Comparison of ENCODE assay signal across 30 cellular contexts in genomic region chr4:82458729-82459128, GRCh38. TPM values are rescaled to one million over a fixed set of nuclear protein-coding genes. Genes with fewer than 3 reads are reported as not detected.
DNase-seq lines count a peak whose midpoint lies in the region; ATAC-seq and TF ChIP-seq lines count a peak whose summit lies in the region.
"Had no signal": no experiment of that assay in that cellular context is flagged by ENCODE, and none has a peak within 500 bp of the region (broad histone marks: within the 10 kb centered on the region; RNA-seq: fewer than 3 reads in every experiment).

No MANE protein-coding gene starts in this region.

- no peak overlapping the region for H3K4me3 Mint-ChIP-seq in activated CD4-positive, alpha-beta memory T cell treated with anti-CD3 and anti-CD28 coated beads for 36 hours
- H3K4me3 Mint-ChIP-seq in activated CD4-positive, alpha-beta memory T cell treated with anti-CD3 and anti-CD28 coated beads, Interleukin-2, amount 10 ng/mL, durations not matched to agents 7 days and 5 days = no peak overlapping the region
- no peak overlapping the region for H3K4me3 Mint-ChIP-seq in nephron progenitor cell
- H3K4me3 Mint-ChIP-seq: activated CD4-positive, alpha-beta T cell treated with anti-CD3 and anti-CD28 coated beads, Interleukin-2, amount 10 ng/mL, durations not matched to agents 7 days and 5 days; activated T-helper 1 cell treated with anti-CD3 and anti-CD28 coated beads, Interleukin-12 subunit alpha, Interleukin-12 subunit beta, Interleukin-2, Interleukin-4 antibody, amounts not matched to agents 30 ng/mL and 10 ng/mL and 1 ng/mL, durations not matched to agents 14 hours and 24 hours and 36 hours; CD4-positive, alpha-beta T cell had no signal

- no peak for DNase-seq in activated CD4-positive, alpha-beta memory T cell treated with anti-CD3 and anti-CD28 coated beads for 36 hours
- no peak for DNase-seq in activated CD4-positive, alpha-beta memory T cell treated with anti-CD3 and anti-CD28 coated beads, Interleukin-2, amount 10 ng/mL, durations not matched to agents 7 days and 5 days
- peak; percentile 53 for DNase-seq in GM13976 (ENCODE audit: low spot score)
- no peak for DNase-seq in nephron progenitor cell
- no peak for DNase-seq in AG08396 (ENCODE audit: low spot score)
- DNase-seq in sciatic nerve (ENCODE audit: low spot score) = no peak
- DNase-seq: activated CD4-positive, alpha-beta T cell treated with anti-CD3 and anti-CD28 coated beads, Interleukin-2, amount 10 ng/mL, durations not matched to agents 7 days and 5 days; activated naive CD4-positive, alpha-beta T cell treated with anti-CD3 and anti-CD28 coated beads, Interleukin-2, amount 50 U/mL, for 16 hours; CD4-positive, alpha-beta T cell; DND-41; GF-D8; HCEC 1CT; hippocampal formation; left cardiac atrium; NCI-H1092 treated with DMSO at 0.1 percent for 48 hours; NCI-H1694 treated with DMSO at 0.1 percent for 48 hours; NCI-H2171 treated with DMSO at 0.1 percent for 48 hours; NCI-H510A; pancreas; retina; RPMI8226; SJCRH30; stimulated activated naive CD4-positive, alpha-beta T cell; SW 1271; testis; WERI-Rb-1 had no signal

- H3K9me3 Mint-ChIP-seq in activated CD4-positive, alpha-beta memory T cell treated with anti-CD3 and anti-CD28 coated beads for 36 hours = no peaks in the 10 kb centered on the region
- no peaks in the 10 kb centered on the region for H3K9me3 Mint-ChIP-seq in activated CD4-positive, alpha-beta memory T cell treated with anti-CD3 and anti-CD28 coated beads, Interleukin-2, amount 10 ng/mL, durations not matched to agents 7 days and 5 days
- H3K9me3 Mint-ChIP-seq in nephron progenitor cell = no peaks in the 10 kb centered on the region
- H3K9me3 Mint-ChIP-seq: activated CD4-positive, alpha-beta T cell treated with anti-CD3 and anti-CD28 coated beads, Interleukin-2, amount 10 ng/mL, durations not matched to agents 7 days and 5 days; activated T-helper 1 cell treated with anti-CD3 and anti-CD28 coated beads, Interleukin-12 subunit alpha, Interleukin-12 subunit beta, Interleukin-2, Interleukin-4 antibody, amounts not matched to agents 30 ng/mL and 10 ng/mL and 1 ng/mL, durations not matched to agents 14 hours and 24 hours and 36 hours; CD4-positive, alpha-beta T cell had no signal

- in situ Hi-C loops in GM13976 (cut with MboI; ENCODE audit: low sequenced_read_pairs, unreplicated experiment) = loop anchor here (25.0 kb wide), 1 partner anchor 554 kb away; the partner anchor contains the start of gene LIN54

- POLR2A ChIA-PET in activated CD4-positive, alpha-beta memory T cell treated with anti-CD3 and anti-CD28 coated beads for 36 hours (lab: Charles Lee) = no interaction called here
- POLR2A ChIA-PET in activated CD4-positive, alpha-beta memory T cell treated with anti-CD3 and anti-CD28 coated beads, Interleukin-2, amount 10 ng/mL, durations not matched to agents 7 days and 5 days (lab: Charles Lee) = no interaction called here

- intact Hi-C loops in activated CD4-positive, alpha-beta memory T cell treated with anti-CD3 and anti-CD28 coated beads for 36 hours (cut with micrococcal nuclease) = no loop called here
- intact Hi-C loops in sciatic nerve (cut with DNase I) = no loop called here

- peaks cover 2% of the 10 kb centered on the region for H3K4me1 Mint-ChIP-seq in activated CD4-positive, alpha-beta memory T cell treated with anti-CD3 and anti-CD28 coated beads for 36 hours (ENCODE audit: low read depth)
- H3K4me1 Mint-ChIP-seq in activated CD4-positive, alpha-beta memory T cell treated with anti-CD3 and anti-CD28 coated beads, Interleukin-2, amount 10 ng/mL, durations not matched to agents 7 days and 5 days = no peaks in the 10 kb centered on the region
- H3K4me1 Mint-ChIP-seq in nephron progenitor cell = peaks cover 9% of the 10 kb centered on the region

- peaks cover 28% of the 10 kb centered on the region for H3K36me3 Mint-ChIP-seq in activated CD4-positive, alpha-beta memory T cell treated with anti-CD3 and anti-CD28 coated beads for 36 hours
- H3K36me3 Mint-ChIP-seq in activated CD4-positive, alpha-beta memory T cell treated with anti-CD3 and anti-CD28 coated beads, Interleukin-2, amount 10 ng/mL, durations not matched to agents 7 days and 5 days (ENCODE audit: low read depth) = peaks cover 48% of the 10 kb centered on the region
- H3K36me3 Mint-ChIP-seq in nephron progenitor cell (ENCODE audit: low read depth) = peaks cover 36% of the 10 kb centered on the region

- no peaks in the 10 kb centered on the region for H3K27me3 Mint-ChIP-seq in activated CD4-positive, alpha-beta memory T cell treated with anti-CD3 and anti-CD28 coated beads for 36 hours
- no peaks in the 10 kb centered on the region for H3K27me3 Mint-ChIP-seq in activated CD4-positive, alpha-beta memory T cell treated with anti-CD3 and anti-CD28 coated beads, Interleukin-2, amount 10 ng/mL, durations not matched to agents 7 days and 5 days
- peaks cover 4% of the 10 kb centered on the region for H3K27me3 Mint-ChIP-seq in nephron progenitor cell (ENCODE audit: low read depth, poor library complexity)
- H3K27me3 Mint-ChIP-seq: activated CD4-positive, alpha-beta T cell treated with anti-CD3 and anti-CD28 coated beads, Interleukin-2, amount 10 ng/mL, durations not matched to agents 7 days and 5 days; CD4-positive, alpha-beta T cell had no signal

- TF ChIP-seq CTCF in GM13976 (IDR thresholded peaks at IDR 0.05; ENCODE audit: borderline replicate concordance, control extremely low read depth, extremely low read depth, insufficient read depth, missing control alignments) = no peak
- TF ChIP-seq CTCF in nephron progenitor cell (IDR thresholded peaks at IDR 0.05) = no peak

- CTCF ChIA-PET in activated CD4-positive, alpha-beta memory T cell treated with anti-CD3 and anti-CD28 coated beads for 36 hours (lab: Charles Lee) = interaction anchor here (0.6 to 4.7 kb wide), 2 partner anchors 280 to 425 kb away, joined by 3 to 31 read pairs; no protein-coding TSS in a partner anchor
- CTCF ChIA-PET in activated CD4-positive, alpha-beta memory T cell treated with anti-CD3 and anti-CD28 coated beads, Interleukin-2, amount 10 ng/mL, durations not matched to agents 7 days and 5 days (lab: Charles Lee) = interaction anchor here (1.1 to 4.6 kb wide), 3 partner anchors 8 to 987 kb away, joined by 3 to 23 read pairs (median 3); partner anchors contain the start of gene RASGEF1B

- ATAC-seq in HG03442 (IDR thresholded peaks at IDR 0.05; ENCODE audit: unreplicated experiment) (peak; percentile 73), HG03378 (IDR thresholded peaks at IDR 0.05; ENCODE audit: unreplicated experiment) (no peak), sciatic nerve (no peak)
- ATAC-seq: gastroesophageal sphincter, left cardiac atrium, pancreas had no signal

- peak overlapping the region; percentile 6 for H3K27ac Mint-ChIP-seq in activated CD4-positive, alpha-beta memory T cell treated with anti-CD3 and anti-CD28 coated beads for 36 hours
- H3K27ac Mint-ChIP-seq in activated CD4-positive, alpha-beta memory T cell treated with anti-CD3 and anti-CD28 coated beads, Interleukin-2, amount 10 ng/mL, durations not matched to agents 7 days and 5 days = no peak overlapping the region
- peak overlapping the region; percentile 67 for H3K27ac Mint-ChIP-seq in nephron progenitor cell
- H3K27ac Mint-ChIP-seq: activated CD4-positive, alpha-beta T cell treated with anti-CD3 and anti-CD28 coated beads, Interleukin-2, amount 10 ng/mL, durations not matched to agents 7 days and 5 days; activated T-helper 1 cell treated with anti-CD3 and anti-CD28 coated beads, Interleukin-12 subunit alpha, Interleukin-12 subunit beta, Interleukin-2, Interleukin-4 antibody, amounts not matched to agents 30 ng/mL and 10 ng/mL and 1 ng/mL, durations not matched to agents 14 hours and 24 hours and 36 hours; CD4-positive, alpha-beta T cell had no signal

RNA-seq across cellular contexts. Expression of gene ENOPH1, which starts 28.3 kb away (rescaled TPM):
- 10 to 100 TPM; 69.2 to 70.8 TPM for total RNA-seq in activated CD4-positive, alpha-beta memory T cell treated with anti-CD3 and anti-CD28 coated beads for 36 hours
- 10 to 100 TPM; 35.4 to 36.1 TPM for total RNA-seq in activated CD4-positive, alpha-beta memory T cell treated with anti-CD3 and anti-CD28 coated beads, Interleukin-2, amount 10 ng/mL, durations not matched to agents 7 days and 5 days
- 30.0 TPM for total RNA-seq in sciatic nerve

RNA-seq across cellular contexts. Expression of gene HNRNPDL, which starts 28.5 kb away (rescaled TPM):
- 100 to 1,000 TPM; 264 to 277 TPM for total RNA-seq in activated CD4-positive, alpha-beta memory T cell treated with anti-CD3 and anti-CD28 coated beads for 36 hours
- 100 to 1,000 TPM; 291 to 295 TPM for total RNA-seq in activated CD4-positive, alpha-beta memory T cell treated with anti-CD3 and anti-CD28 coated beads, Interleukin-2, amount 10 ng/mL, durations not matched to agents 7 days and 5 days
- 238 TPM for total RNA-seq in sciatic nerve
